8 cellular contexts compared by ENCODE assay signal in the genomic region with DNA sequence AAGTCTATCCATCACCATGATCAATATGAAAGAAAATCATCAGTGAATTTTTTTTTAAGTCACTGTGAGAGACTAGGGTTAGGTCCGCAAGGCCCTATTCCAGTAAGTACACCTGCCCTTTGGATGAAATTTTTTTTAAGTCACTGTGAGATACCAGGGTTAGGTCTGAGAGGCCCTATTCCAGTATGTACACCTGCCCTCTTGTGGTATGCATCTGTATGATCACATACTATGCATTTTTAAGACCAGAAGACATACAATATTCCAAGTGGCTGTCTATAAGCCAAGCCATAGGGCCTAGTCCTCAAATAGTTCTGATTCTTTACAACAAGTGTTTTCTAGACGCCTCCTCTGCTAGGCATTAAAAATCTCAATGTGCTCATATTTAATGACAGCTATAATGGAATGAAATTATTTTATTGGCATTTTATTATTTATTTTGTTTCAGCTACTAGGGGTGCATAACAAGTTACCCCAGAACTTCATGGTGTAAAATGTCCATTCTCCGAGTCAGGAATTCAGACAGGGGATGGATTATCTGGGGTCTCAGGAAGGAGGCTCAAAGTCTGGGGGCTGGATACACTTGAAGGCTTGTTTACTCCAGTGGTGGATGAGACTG. TPM values are rescaled to one million over a fixed set of nuclear protein-coding genes. Genes with fewer than 3 reads are reported as not detected.
A peak's percentile ranks its signal among the peaks of the same experiment; 100 is the strongest.
DNase-seq lines count a peak whose midpoint lies in the region; ATAC-seq, FAIRE-seq and TF ChIP-seq lines count a peak whose summit lies in the region.

No MANE protein-coding gene starts in this region.

- CTCF ChIA-PET in HepG2 (lab: Yijun Ruan, JAX; ENCODE audit: low intra/inter-chr PET ratio, low total read pairs) = no interaction called here

- intact Hi-C loops in HepG2 (cut with micrococcal nuclease; ENCODE audit: unreplicated experiment) = no loop called here

- H3K4me1 ChIP-seq in HepG2 (ENCODE audit: insufficient read depth, low read length) = no peaks in the 10 kb centered on the region

- peak overlapping the region; percentile 7; the same call in 1 of the 2 replicates for H3K27ac ChIP-seq in VCaP
- no peak overlapping the region for H3K27ac ChIP-seq in HepG2 (ENCODE audit: extremely low read length, insufficient read depth, low read length)

- H3K4me3 ChIP-seq in HepG2 (replicated peaks in 1 of 3; ENCODE audit: insufficient read depth in 1 of 3, low read depth in 2 of 3, low read length in 3 of 3) = no peak overlapping the region

- DNase-seq in activated T-cell treated with anti-CD3 and anti-CD28 coated beads, Interleukin-2, amount 50 U/mL, for 72 hours = no peak
- no peak for DNase-seq in activated T-cell treated with anti-CD3 and anti-CD28 coated beads, Interleukin-2, amount 50 U/mL, for 4 hours
- DNase-seq in M059J (ENCODE audit: low read depth) = peak; percentile 48
- peak; percentile 44 for DNase-seq in HepG2 (ENCODE audit: low spot score)
- no peak for DNase-seq in stimulated activated CD4-positive, alpha-beta T cell treated with anti-CD3 and anti-CD28 coated beads, Interleukin-4, amount 100 ng/mL, for 4 hours
- DNase-seq in NCI-H1694 treated with DMSO at 0.1 percent for 48 hours (lab: John Stamatoyannopoulos, UW) = no peak

- H3K9ac ChIP-seq in HepG2 (ENCODE audit: insufficient read depth, low read depth, low read length) = no peak overlapping the region

- no peaks in the 10 kb centered on the region for H3K36me3 Mint-ChIP-seq in activated T-cell treated with anti-CD3 and anti-CD28 coated beads, Interleukin-2, amount 50 U/mL, for 72 hours (ENCODE audit: insufficient read depth in 2 of 2)
- H3K36me3 Mint-ChIP-seq in activated T-cell treated with anti-CD3 and anti-CD28 coated beads, Interleukin-2, amount 50 U/mL, for 4 hours (ENCODE audit: insufficient read depth) = no peaks in the 10 kb centered on the region

- POLR2A ChIA-PET in HepG2 (lab: Yijun Ruan, JAX) = no interaction called here

- no peak overlapping the region for H2AFZ ChIP-seq in HepG2 (ENCODE audit: low read length)

- no peaks in the 10 kb centered on the region for H3K36me3 ChIP-seq in HepG2 (replicated peaks in 1 of 2; ENCODE audit: control insufficient read depth in 1 of 2, insufficient read depth in 2 of 2, low read length in 2 of 2)

- TF ChIP-seq POLR2A in HepG2 (IDR thresholded peaks at IDR 0.05; ENCODE audit: insufficient read depth in 1 of 2, low read depth in 2 of 2, low read length in 2 of 2) = no peak

- H3K79me2 ChIP-seq in HepG2 (ENCODE audit: insufficient read depth, low read length) = no peaks in the 10 kb centered on the region

- peaks cover 22% of the 10 kb centered on the region for H3K27me3 Mint-ChIP-seq in activated T-cell treated with anti-CD3 and anti-CD28 coated beads, Interleukin-2, amount 50 U/mL, for 72 hours (ENCODE audit: low read depth)
- H3K27me3 Mint-ChIP-seq in activated T-cell treated with anti-CD3 and anti-CD28 coated beads, Interleukin-2, amount 50 U/mL, for 4 hours (ENCODE audit: low read depth) = peaks cover 16% of the 10 kb centered on the region

- ATAC-seq in activated T-cell treated with anti-CD3 and anti-CD28 coated beads, Interleukin-2, amount 50 U/mL, for 72 hours (replicated peaks in 1 of 2) = peak; percentile 32 to 37
- no peak for ATAC-seq in activated T-cell treated with anti-CD3 and anti-CD28 coated beads, Interleukin-2, amount 50 U/mL, for 4 hours
- ATAC-seq in HepG2 = peak; percentile 92
- ATAC-seq in HG03045 (IDR thresholded peaks at IDR 0.05; ENCODE audit: unreplicated experiment) = no peak

- H3K9me3 ChIP-seq in HepG2 (ENCODE audit: low read length) = no peaks in the 10 kb centered on the region

- H3K27ac Mint-ChIP-seq in activated T-cell treated with anti-CD3 and anti-CD28 coated beads, Interleukin-2, amount 50 U/mL, for 72 hours = no peak overlapping the region

- H3K27me3 ChIP-seq in HepG2 (ENCODE audit: control insufficient read depth in 1 of 2, insufficient read depth in 2 of 2, low read length in 2 of 2) = peaks cover 5 to 56% of the 10 kb centered on the region in 2 experiments; a peak in 4 of 5 replicates

- TF ChIP-seq EP300 in HepG2 (IDR thresholded peaks at IDR 0.05; ENCODE audit: low read depth in 2 of 2, low read length in 2 of 2) = no peak
- no peak for TF ChIP-seq EP300 in HepG2 (CRISPR knock-in tag; IDR thresholded peaks at IDR 0.05; ENCODE audit: borderline replicate concordance)

- H3K9me3 Mint-ChIP-seq in activated T-cell treated with anti-CD3 and anti-CD28 coated beads, Interleukin-2, amount 50 U/mL, for 72 hours = no peaks in the 10 kb centered on the region
- no peaks in the 10 kb centered on the region for H3K9me3 Mint-ChIP-seq in activated T-cell treated with anti-CD3 and anti-CD28 coated beads, Interleukin-2, amount 50 U/mL, for 4 hours

- no peak overlapping the region for H3K4me2 ChIP-seq in HepG2 (ENCODE audit: low read depth, low read length)

- H3K4me1 Mint-ChIP-seq in activated T-cell treated with anti-CD3 and anti-CD28 coated beads, Interleukin-2, amount 50 U/mL, for 72 hours (ENCODE audit: low read depth) = no peaks in the 10 kb centered on the region
- no peaks in the 10 kb centered on the region for H3K4me1 Mint-ChIP-seq in activated T-cell treated with anti-CD3 and anti-CD28 coated beads, Interleukin-2, amount 50 U/mL, for 4 hours (ENCODE audit: low read depth)

- H4K20me1 ChIP-seq in HepG2 (ENCODE audit: insufficient read depth, low read length) = no peaks in the 10 kb centered on the region

- no peak overlapping the region for H3K4me3 Mint-ChIP-seq in activated T-cell treated with anti-CD3 and anti-CD28 coated beads, Interleukin-2, amount 50 U/mL, for 72 hours
- no peak overlapping the region for H3K4me3 Mint-ChIP-seq in activated T-cell treated with anti-CD3 and anti-CD28 coated beads, Interleukin-2, amount 50 U/mL, for 4 hours

- TF ChIP-seq CTCF in VCaP (conservative IDR thresholded peaks at IDR 0.05) (peak; percentile 70), HepG2 (CRISPR knock-in tag; IDR thresholded peaks at IDR 0.05) (peak; percentile 59)

- no peak for TF ChIP-seq RAD21 in HepG2 (CRISPR knock-in tag; IDR thresholded peaks at IDR 0.05)

- in situ Hi-C loops in HepG2 (cut with HindIII; ENCODE audit: extremely low pct_ligation_motif_present, low pct_unique_long_range_greater_than_20kb) = no loop called here

- WGBS in HepG2 (ENCODE audit: low lambda C conversion rate) = 1% methylated on average over 3 of the region's 3 CpGs

- peak; percentile 28 for FAIRE-seq in HepG2 (lab: Jason Lieb, UNC)

- no TSS peak for BruUV-seq in HepG2 (replicated peaks; lab: Mats Ljungman, UMichigan)

TF ChIP-seq in HepG2, 621 proteins besides CTCF, POLR2A, EP300 and RAD21 (continues in another document):
- TF ChIP-seq NR2F1 (CRISPR knock-in tag; IDR thresholded peaks at IDR 0.05) (no peak), RFXAP (CRISPR knock-in tag; IDR thresholded peaks at IDR 0.05; ENCODE audit: borderline replicate concordance) (no peak), SMAD3 (CRISPR knock-in tag; IDR thresholded peaks at IDR 0.05) (no peak), ZNF670 (CRISPR knock-in tag; IDR thresholded peaks at IDR 0.05; ENCODE audit: borderline replicate concordance) (no peak), TEAD3 (CRISPR knock-in tag; optimal IDR thresholded peaks at IDR 0.05; ENCODE audit: borderline replicate concordance) (peak; percentile 50), PHF20 (CRISPR knock-in tag; IDR thresholded peaks at IDR 0.05) (no peak), MTF2 (CRISPR knock-in tag; IDR thresholded peaks at IDR 0.05; ENCODE audit: borderline replicate concordance) (no peak), STAG1 (CRISPR knock-in tag; IDR thresholded peaks at IDR 0.05) (peak; percentile 46), ARID2 (CRISPR knock-in tag; IDR thresholded peaks at IDR 0.05; ENCODE audit: borderline replicate concordance) (no peak), AGO2 (optimal IDR thresholded peaks at IDR 0.05; ENCODE audit: low read depth, low read length) (no peak)
- TF ChIP-seq, protein P1, sequence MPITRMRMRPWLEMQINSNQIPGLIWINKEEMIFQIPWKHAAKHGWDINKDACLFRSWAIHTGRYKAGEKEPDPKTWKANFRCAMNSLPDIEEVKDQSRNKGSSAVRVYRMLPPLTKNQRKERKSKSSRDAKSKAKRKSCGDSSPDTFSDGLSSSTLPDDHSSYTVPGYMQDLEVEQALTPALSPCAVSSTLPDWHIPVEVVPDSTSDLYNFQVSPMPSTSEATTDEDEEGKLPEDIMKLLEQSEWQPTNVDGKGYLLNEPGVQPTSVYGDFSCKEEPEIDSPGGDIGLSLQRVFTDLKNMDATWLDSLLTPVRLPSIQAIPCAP (CRISPR knock-in tag; IDR thresholded peaks at IDR 0.05; ENCODE audit: low read depth) = no peak

RNA-seq across cellular contexts. Expression of a gene that starts 53.1 kb away (rescaled TPM):
- not detected for total RNA-seq in activated T-cell treated with anti-CD3 and anti-CD28 coated beads, Interleukin-2, amount 50 U/mL, for 72 hours
- total RNA-seq in activated T-cell treated with anti-CD3 and anti-CD28 coated beads, Interleukin-2, amount 50 U/mL, for 4 hours = not detected
- total RNA-seq in M059J (2014; rRNA removed; shearing (Covaris generic)) = 0.10 TPM in 1 of 2 replicates, not detected in the other
- not detected in 2 replicates for total RNA-seq in HepG2 (2016; rRNA removed; fragmentation: Illumina TruSeq; extraction: Trizol)
- not detected in 2 replicates for total RNA-seq in HepG2 (2016; cell fraction: cytosol; rRNA removed; fragmentation: Illumina TruSeq; extraction: Trizol; ENCODE audit: low read depth)
- total RNA-seq in HepG2 (2016; cell fraction: insoluble cytoplasmic fraction; rRNA removed; fragmentation: Illumina TruSeq; extraction: Trizol) = not detected in 2 replicates
- total RNA-seq in HepG2 (2016; cell fraction: membrane; rRNA removed; fragmentation: Illumina TruSeq; extraction: Trizol) = not detected in 2 replicates
- not detected in 2 replicates for total RNA-seq in HepG2 (2016; cell fraction: nucleus; rRNA removed; fragmentation: Illumina TruSeq; extraction: Trizol)
- not detected in 2 replicates for polyA plus RNA-seq in HepG2 (2011; rRNA removed)
- polyA plus RNA-seq in HepG2 (2011; cell fraction: cytosol; rRNA removed) = not detected in 2 replicates
- not detected in 2 replicates for polyA plus RNA-seq in HepG2 (2011; cell fraction: nucleus; rRNA removed)
- polyA plus RNA-seq in HepG2 (2012) = not detected in 2 replicates
- polyA plus RNA-seq in HepG2 (2016; cell fraction: cytosol; fragmentation: Illumina TruSeq; extraction: Trizol; ENCODE audit: low read depth) = not detected in 2 replicates
- not detected in 2 replicates for polyA plus RNA-seq in HepG2 (2016; cell fraction: insoluble cytoplasmic fraction; fragmentation: Illumina TruSeq; extraction: Trizol; ENCODE audit: low read depth)
- not detected in 2 replicates for polyA plus RNA-seq in HepG2 (2016; cell fraction: membrane; fragmentation: Illumina TruSeq; extraction: Trizol; ENCODE audit: low read depth)
- not detected in 2 replicates for polyA plus RNA-seq in HepG2 (2016; cell fraction: nucleus; fragmentation: Illumina TruSeq; extraction: Trizol; ENCODE audit: insufficient read depth, low read depth)
- 1.5 TPM in 1 of 2 replicates, not detected in the other for polyA minus RNA-seq in HepG2 (2011; rRNA and poly(A)+ RNA removed; ENCODE audit: low replicate concordance)
- not detected in 2 replicates for polyA minus RNA-seq in HepG2 (2011; cell fraction: cytosol; rRNA and poly(A)+ RNA removed)
- polyA minus RNA-seq in HepG2 (2011; cell fraction: nucleus; rRNA and poly(A)+ RNA removed) = not detected in 2 replicates

Comparison
In these comparisons a context has a peak if more than half of its experiments do, and no peak if none do; other contexts are left out.
1. ATAC-seq: peak in activated T-cell treated with anti-CD3 and anti-CD28 coated beads, Interleukin-2, amount 50 U/mL, for 72 hours (2 of 2) and HepG2 (single experiment); none in activated T-cell treated with anti-CD3 and anti-CD28 coated beads, Interleukin-2, amount 50 U/mL, for 4 hours (0 of 2) and HG03045 (single experiment).
2. DNase-seq: peak in M059J (single experiment) and HepG2 (single experiment); none in activated T-cell treated with anti-CD3 and anti-CD28 coated beads, Interleukin-2, amount 50 U/mL, for 72 hours (0 of 2), activated T-cell treated with anti-CD3 and anti-CD28 coated beads, Interleukin-2, amount 50 U/mL, for 4 hours (single experiment), stimulated activated CD4-positive, alpha-beta T cell treated with anti-CD3 and anti-CD28 coated beads, Interleukin-4, amount 100 ng/mL, for 4 hours (0 of 2) and NCI-H1694 treated with DMSO at 0.1 percent for 48 hours (single experiment).